ENCODE assay signal across 27 cellular contexts in the genomic region with DNA sequence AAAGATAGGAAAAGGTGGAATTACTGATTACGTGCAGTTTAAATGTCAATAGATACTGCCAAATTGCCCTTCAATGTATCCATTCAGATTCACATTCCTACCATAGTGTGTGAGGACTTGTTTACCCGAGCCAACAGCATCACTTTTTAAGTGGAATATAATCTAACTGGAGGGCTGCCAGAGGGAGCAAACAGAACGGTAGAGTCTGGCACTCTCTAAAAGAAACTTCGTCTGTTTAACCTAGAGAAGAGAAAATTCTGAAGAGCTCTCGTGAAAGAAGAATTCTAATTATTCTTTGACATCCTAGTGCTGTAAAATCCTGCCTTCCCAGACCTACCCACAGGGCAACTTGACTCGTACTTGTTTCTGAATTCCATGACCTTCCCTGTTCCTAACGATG. TPM values are rescaled to one million over a fixed set of nuclear protein-coding genes. Genes with fewer than 3 reads are reported as not detected.
DNase-seq lines count a peak whose midpoint lies in the region; ATAC-seq and TF ChIP-seq lines count a peak whose summit lies in the region.
"Had no signal": no experiment of that assay in that cellular context is flagged by ENCODE, and none has a peak within 500 bp of the region (broad histone marks: within the 10 kb centered on the region; RNA-seq: fewer than 3 reads in every experiment).

No MANE protein-coding gene starts in this region.

- no peak overlapping the region for H3K27ac ChIP-seq in mammary epithelial cell (ENCODE audit: insufficient read depth, low read depth, low read length)
- H3K27ac ChIP-seq in upper lobe of right lung: no peak overlapping the region
- no peak overlapping the region for H3K27ac ChIP-seq in naive thymus-derived CD4-positive, alpha-beta T cell (ENCODE audit: low read depth, low read length)
- H3K27ac ChIP-seq: brain microvascular endothelial cell, foreskin keratinocyte, heart right ventricle, neutrophil, Peyer's patch, psoas muscle, testis had no signal

- H3K27me3 ChIP-seq in mammary epithelial cell (ENCODE audit: insufficient read depth, low read length): no peaks in the 10 kb centered on the region
- H3K27me3 ChIP-seq in upper lobe of right lung: no peaks in the 10 kb centered on the region
- H3K27me3 ChIP-seq in naive thymus-derived CD4-positive, alpha-beta T cell (ENCODE audit: control insufficient read depth in 2 of 2, insufficient read depth in 2 of 2, low read length in 2 of 2): no peaks in the 10 kb centered on the region
- H3K27me3 ChIP-seq: brain microvascular endothelial cell, foreskin keratinocyte, heart right ventricle, Peyer's patch, testis had no signal

- BruUV-seq in mammary epithelial cell (replicated peaks; lab: Mats Ljungman, UMichigan) (no TSS peak), MCF 10A (replicated peaks; lab: Mats Ljungman, UMichigan) (no TSS peak)

- H3K9me3 ChIP-seq in mammary epithelial cell (replicated peaks; ENCODE audit: insufficient read depth, low read length) (no peaks in the 10 kb centered on the region), upper lobe of right lung (no peaks in the 10 kb centered on the region)
- H3K9me3 ChIP-seq in naive thymus-derived CD4-positive, alpha-beta T cell (ENCODE audit: control insufficient read depth in 2 of 3, low read length in 3 of 3): no peaks in the 10 kb centered on the region
- H3K9me3 ChIP-seq: heart right ventricle, neutrophil, Peyer's patch, psoas muscle, testis had no signal

- H3K4me3 Mint-ChIP-seq in MCF 10A (ENCODE audit: unreplicated experiment): no peak overlapping the region
- H3K4me3 Mint-ChIP-seq in mesothelial cell of epicardium: no peak overlapping the region
- no peak overlapping the region for H3K4me3 Mint-ChIP-seq in naive thymus-derived CD4-positive, alpha-beta T cell
- H3K4me3 Mint-ChIP-seq: activated CD4-positive, alpha-beta T cell treated with anti-CD3 and anti-CD28 coated beads, Interleukin-2, amount 10 ng/mL, durations not matched to agents 7 days and 5 days; CD4-positive, alpha-beta memory T cell; IgD-negative memory B cell had no signal

- H3K36me3 ChIP-seq in mammary epithelial cell (ENCODE audit: insufficient read depth, low read length): no peaks in the 10 kb centered on the region
- no peaks in the 10 kb centered on the region for H3K36me3 ChIP-seq in upper lobe of right lung
- no peaks in the 10 kb centered on the region for H3K36me3 ChIP-seq in naive thymus-derived CD4-positive, alpha-beta T cell (ENCODE audit: control insufficient read depth in 2 of 3, insufficient read depth in 3 of 3, low read length in 3 of 3)
- H3K36me3 ChIP-seq: brain microvascular endothelial cell, heart right ventricle, neutrophil, Peyer's patch had no signal

- H3K36me3 Mint-ChIP-seq in MCF 10A (ENCODE audit: insufficient read depth, unreplicated experiment) (no peaks in the 10 kb centered on the region), mesothelial cell of epicardium (no peaks in the 10 kb centered on the region)
- H3K36me3 Mint-ChIP-seq in naive thymus-derived CD4-positive, alpha-beta T cell: peaks cover 0 to 1% (median 0%) of the 10 kb centered on the region in 5 donors
- H3K36me3 Mint-ChIP-seq: CD4-positive, alpha-beta memory T cell; IgD-negative memory B cell had no signal

- H3K9me3 Mint-ChIP-seq in MCF 10A (ENCODE audit: unreplicated experiment) (no peaks in the 10 kb centered on the region), mesothelial cell of epicardium (no peaks in the 10 kb centered on the region)
- H3K9me3 Mint-ChIP-seq in naive thymus-derived CD4-positive, alpha-beta T cell: peaks cover 0 to 6% (median 1%) of the 10 kb centered on the region in 11 donors
- H3K9me3 Mint-ChIP-seq: activated CD4-positive, alpha-beta T cell treated with anti-CD3 and anti-CD28 coated beads, Interleukin-2, amount 10 ng/mL, durations not matched to agents 7 days and 5 days; IgD-negative memory B cell had no signal

- H3K9ac ChIP-seq in mammary epithelial cell (ENCODE audit: insufficient read depth, low read length): no peak overlapping the region

- dilution Hi-C loops in mammary epithelial cell (cut with HindIII; ENCODE audit: low sequenced_read_pairs): no loop called here

- in situ Hi-C loops in mammary epithelial cell (cut with MboI; ENCODE audit: low sequenced_read_pairs in 2 of 2): no loop called here

- DNase-seq in mammary epithelial cell (no peak), MCF 10A (ENCODE audit: unreplicated experiment) (no peak), NCI-H345 treated with DMSO at 0.1 percent for 48 hours (lab: John Stamatoyannopoulos, UW; ENCODE audit: unreplicated experiment) (peak; percentile 52), left cardiac atrium (no peak), upper lobe of right lung (no peak), mesothelial cell of epicardium (ENCODE audit: low spot score in 2 of 2, unreplicated experiment in 2 of 2) (no peak)
- no peak for DNase-seq in activated CD8-positive, alpha-beta memory T cell treated with anti-CD3 and anti-CD28 coated beads for 24 hours
- DNase-seq in naive thymus-derived CD4-positive, alpha-beta T cell: no peak
- DNase-seq: activated CD4-positive, alpha-beta T cell treated with anti-CD3 and anti-CD28 coated beads, Interleukin-2, amount 10 ng/mL, durations not matched to agents 7 days and 5 days; activated naive CD4-positive, alpha-beta T cell; activated T-cell treated with anti-CD3 and anti-CD28 coated beads, Interleukin-2, amount 50 U/mL, for 48 hours; brain microvascular endothelial cell; CD4-positive, alpha-beta memory T cell; effector memory CD4-positive, alpha-beta T cell; foreskin keratinocyte; heart right ventricle; mesenchymal stem cell; NCI-H1417; NCI-H524 treated with DMSO at 0.1 percent for 48 hours; Peyer's patch; psoas muscle; stimulated activated naive CD8-positive, alpha-beta T cell treated with anti-CD3 and anti-CD28 coated beads, Interleukin-15, Interleukin-2, amounts not matched to agents 100 U/mL and 50 U/mL, for 24 hours; testis had no signal

- intact Hi-C loops in mammary epithelial cell (cut with micrococcal nuclease): no loop called here
- intact Hi-C loops in MCF 10A (cut with micrococcal nuclease): no loop called here
- intact Hi-C loops in left cardiac atrium (cut with DNase I): no loop called here
- intact Hi-C loops in upper lobe of right lung (cut with DNase I): no loop called here
- intact Hi-C loops in naive thymus-derived CD4-positive, alpha-beta T cell (cut with micrococcal nuclease): no loop called here

- CTCF ChIA-PET in mammary epithelial cell (lab: Charles Lee; ENCODE audit: low non-redundant PET): no interaction called here
- CTCF ChIA-PET in MCF 10A (lab: Yijun Ruan, JAX): interaction anchor here (0.6 to 1.5 kb wide), 2 partner anchors 30 to 263 kb away, joined by 3 read pairs; no protein-coding TSS in a partner anchor
- CTCF ChIA-PET in naive thymus-derived CD4-positive, alpha-beta T cell (lab: Charles Lee): no interaction called here

- ATAC-seq in left cardiac atrium (peak; percentile 32 to 48), upper lobe of right lung (peak; percentile 66)
- no peak for ATAC-seq in naive thymus-derived CD4-positive, alpha-beta T cell
- ATAC-seq: psoas muscle; stimulated activated naive CD8-positive, alpha-beta T cell treated with anti-CD3 and anti-CD28 coated beads, Interleukin-15, Interleukin-2, amounts not matched to agents 100 U/mL and 50 U/mL, for 24 hours had no signal

- no peak overlapping the region for H3K4me2 ChIP-seq in mammary epithelial cell (ENCODE audit: insufficient read depth, low read depth, low read length)

- H3K27ac Mint-ChIP-seq in MCF 10A (ENCODE audit: low read depth, unreplicated experiment) (no peak overlapping the region), mesothelial cell of epicardium (no peak overlapping the region)
- H3K27ac Mint-ChIP-seq in naive thymus-derived CD4-positive, alpha-beta T cell: no peak overlapping the region
- H3K27ac Mint-ChIP-seq: activated CD4-positive, alpha-beta T cell treated with anti-CD3 and anti-CD28 coated beads, Interleukin-2, amount 10 ng/mL, durations not matched to agents 7 days and 5 days; CD4-positive, alpha-beta memory T cell; IgD-negative memory B cell had no signal

- TF ChIP-seq CTCF in mammary epithelial cell (conservative IDR thresholded peaks at IDR 0.05 in 1 of 2, IDR thresholded peaks at IDR 0.05 in 1 of 2; ENCODE audit: extremely low read depth in 1 of 2, insufficient read depth in 1 of 2, low read depth in 1 of 2, low read length in 2 of 2) (no peak), MCF 10A (IDR thresholded peaks at IDR 0.05; ENCODE audit: unreplicated experiment) (no peak), upper lobe of right lung (IDR thresholded peaks at IDR 0.05) (no peak), mesothelial cell of epicardium (IDR thresholded peaks at IDR 0.05; ENCODE audit: unreplicated experiment) (no peak)

- H3K27me3 Mint-ChIP-seq in MCF 10A (ENCODE audit: insufficient read depth, unreplicated experiment) (no peaks in the 10 kb centered on the region), mesothelial cell of epicardium (ENCODE audit: low read depth) (no peaks in the 10 kb centered on the region)
- H3K27me3 Mint-ChIP-seq in naive thymus-derived CD4-positive, alpha-beta T cell: peaks cover 4 to 8% (median 4%) of the 10 kb centered on the region in 5 donors
- H3K27me3 Mint-ChIP-seq: IgD-negative memory B cell had no signal

- H3K4me1 ChIP-seq in mammary epithelial cell (ENCODE audit: insufficient read depth, low read length) (no peaks in the 10 kb centered on the region), upper lobe of right lung (peaks cover 7% of the 10 kb centered on the region)
- no peaks in the 10 kb centered on the region for H3K4me1 ChIP-seq in naive thymus-derived CD4-positive, alpha-beta T cell (ENCODE audit: control insufficient read depth in 2 of 2, insufficient read depth in 2 of 2, low read length in 2 of 2)
- H3K4me1 ChIP-seq: foreskin keratinocyte, Peyer's patch, psoas muscle, testis had no signal

- POLR2A ChIA-PET in MCF 10A (lab: Yijun Ruan, JAX): no interaction called here
- POLR2A ChIA-PET in naive thymus-derived CD4-positive, alpha-beta T cell (lab: Charles Lee): no interaction called here

- H4K20me1 ChIP-seq in mammary epithelial cell (ENCODE audit: insufficient read depth, low read length): no peaks in the 10 kb centered on the region

- 13% methylated on average over 7 of the region's 7 CpGs for WGBS in mammary epithelial cell (ENCODE audit: low coverage, missing lambda C conversion rate)

- H3K4me1 Mint-ChIP-seq in MCF 10A (ENCODE audit: insufficient read depth, unreplicated experiment): no peaks in the 10 kb centered on the region
- peaks cover 10% of the 10 kb centered on the region for H3K4me1 Mint-ChIP-seq in mesothelial cell of epicardium
- H3K4me1 Mint-ChIP-seq in naive thymus-derived CD4-positive, alpha-beta T cell: no peaks in the 10 kb centered on the region
- H3K4me1 Mint-ChIP-seq: activated CD4-positive, alpha-beta T cell treated with anti-CD3 and anti-CD28 coated beads, Interleukin-2, amount 10 ng/mL, durations not matched to agents 7 days and 5 days; CD4-positive, alpha-beta memory T cell; IgD-negative memory B cell had no signal

- H3K4me3 ChIP-seq in mammary epithelial cell (replicated peaks in 1 of 3; ENCODE audit: insufficient read depth in 1 of 3, low read depth in 2 of 3, low read length in 3 of 3) (no peak overlapping the region), upper lobe of right lung (no peak overlapping the region)
- no peak overlapping the region for H3K4me3 ChIP-seq in naive thymus-derived CD4-positive, alpha-beta T cell (ENCODE audit: low read length)
- H3K4me3 ChIP-seq: heart right ventricle, Peyer's patch, psoas muscle, testis had no signal

- H3K79me2 ChIP-seq in mammary epithelial cell (ENCODE audit: insufficient read depth, low read length): no peaks in the 10 kb centered on the region

- peak overlapping the region; percentile 52 for H2AFZ ChIP-seq in mammary epithelial cell (ENCODE audit: low read depth, low read length)

RNA-seq across cellular contexts. Expression of a gene that starts 23.2 kb away (rescaled TPM):
- total RNA-seq in mammary epithelial cell: not detected
- 0.07 TPM for polyA plus RNA-seq in mammary epithelial cell
- polyA minus RNA-seq in mammary epithelial cell: not detected
- not detected in 2 replicates for total RNA-seq in MCF 10A (2022)
- not detected for total RNA-seq in left cardiac atrium
- not detected for total RNA-seq in upper lobe of right lung
- total RNA-seq in mesothelial cell of epicardium: not detected in 3 replicates
- total RNA-seq in naive thymus-derived CD4-positive, alpha-beta T cell: not detected
- polyA plus RNA-seq in naive thymus-derived CD4-positive, alpha-beta T cell: not detected
- total RNA-seq: activated CD4-positive, alpha-beta T cell treated with anti-CD3 and anti-CD28 coated beads, Interleukin-2, amount 10 ng/mL, durations not matched to agents 7 days and 5 days; CD4-positive, alpha-beta memory T cell; epithelial cell of proximal tubule; foreskin keratinocyte; G401; Peyer's patch; psoas muscle had no signal
- polyA plus RNA-seq: CD4-positive, alpha-beta memory T cell; IgD-negative memory B cell had no signal

RNA-seq across cellular contexts. Expression of a gene that starts 45.0 kb away (rescaled TPM):
- 100 to 1,000 TPM; 335 to 396 TPM for total RNA-seq in mammary epithelial cell
- 394 TPM for polyA plus RNA-seq in mammary epithelial cell
- 313 TPM for polyA minus RNA-seq in mammary epithelial cell
- 476 and 566 TPM in 2 replicates for total RNA-seq in MCF 10A (2022)
- total RNA-seq in left cardiac atrium: 100 to 1,000 TPM; 243 to 278 TPM
- total RNA-seq in upper lobe of right lung: 382 TPM
- 125 to 137 TPM (median 130 TPM) in 3 replicates for total RNA-seq in mesothelial cell of epicardium
- total RNA-seq in naive thymus-derived CD4-positive, alpha-beta T cell: 100 to 1,000 TPM in 2 of 5 experiments, 10 to 100 TPM in 3; 25.5 to 180 (median 49.5) TPM
- polyA plus RNA-seq in naive thymus-derived CD4-positive, alpha-beta T cell: 10 to 100 TPM; 46.0 to 91.0 TPM

RNA-seq across cellular contexts. Expression of a gene that starts 59.4 kb away (rescaled TPM):
- 10 to 100 TPM; 20.3 to 28.7 TPM for total RNA-seq in mammary epithelial cell
- 28.1 TPM for polyA plus RNA-seq in mammary epithelial cell
- polyA minus RNA-seq in mammary epithelial cell: 34.7 TPM
- 29.2 and 30.9 TPM in 2 replicates for total RNA-seq in MCF 10A (2022)
- 10 to 100 TPM; 11.0 to 15.1 TPM for total RNA-seq in left cardiac atrium
- total RNA-seq in upper lobe of right lung: 15.8 TPM
- 29.8 to 33.5 TPM (median 30.0 TPM) in 3 replicates for total RNA-seq in mesothelial cell of epicardium
- total RNA-seq in naive thymus-derived CD4-positive, alpha-beta T cell: 10 to 100 TPM; 37.5 to 55.0 (median 44.2) TPM
- polyA plus RNA-seq in naive thymus-derived CD4-positive, alpha-beta T cell: 10 to 100 TPM; 36.8 to 42.3 TPM
